Comparison of ENCODE assay signal across 9 cellular contexts in the genomic region with DNA sequence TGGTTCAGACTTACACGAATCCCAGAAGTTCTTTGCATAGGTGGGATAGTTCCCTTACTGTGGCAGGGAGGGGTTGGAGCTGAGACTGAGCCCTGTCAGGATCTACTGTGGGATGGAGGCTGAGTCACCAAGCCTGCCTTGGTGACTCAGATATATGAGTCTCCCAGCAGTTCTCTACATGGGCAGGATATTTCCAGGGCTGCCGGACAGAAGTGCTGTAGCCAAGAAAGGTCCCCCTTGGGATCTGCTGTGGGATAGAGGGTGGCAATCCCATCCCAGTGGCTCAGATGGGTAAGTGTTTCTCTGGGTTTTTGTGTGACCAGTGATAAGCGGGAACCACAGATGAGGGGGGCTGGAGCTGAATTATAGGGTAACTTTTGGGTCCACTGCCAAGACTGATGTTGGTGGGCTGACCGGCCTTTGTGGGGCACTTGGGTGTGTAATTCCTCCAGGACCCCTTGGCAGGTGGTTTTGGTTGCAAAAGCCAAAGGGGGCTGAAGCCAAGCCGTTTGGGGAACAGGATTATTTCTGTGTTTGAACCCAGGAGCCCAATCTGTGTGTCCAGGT. TPM values are rescaled to one million over a fixed set of nuclear protein-coding genes. Genes with fewer than 3 reads are reported as not detected.
DNase-seq lines count a peak whose midpoint lies in the region; ATAC-seq, FAIRE-seq and TF ChIP-seq lines count a peak whose summit lies in the region.
"Had no signal": no experiment of that assay in that cellular context is flagged by ENCODE, and none has a peak within 500 bp of the region (broad histone marks: within the 10 kb centered on the region; RNA-seq: fewer than 3 reads in every experiment).

No MANE protein-coding gene starts in this region.

- peaks cover 18% of the 10 kb centered on the region for H3K36me3 Mint-ChIP-seq in activated CD4-positive, alpha-beta T cell treated with anti-CD3 and anti-CD28 coated beads, Interleukin-2, amount 10 ng/mL, durations not matched to agents 7 days and 5 days (ENCODE audit: low read depth)

- H3K4me1 Mint-ChIP-seq in activated CD4-positive, alpha-beta T cell treated with anti-CD3 and anti-CD28 coated beads, Interleukin-2, amount 10 ng/mL, durations not matched to agents 7 days and 5 days = peaks cover 15% of the 10 kb centered on the region

- H3K36me3 ChIP-seq in K562 (ENCODE audit: control insufficient read depth, insufficient read depth, low read length) = no peaks in the 10 kb centered on the region
- no peaks in the 10 kb centered on the region for H3K36me3 ChIP-seq in HepG2 (replicated peaks in 1 of 2; ENCODE audit: control insufficient read depth in 1 of 2, insufficient read depth in 2 of 2, low read length in 2 of 2)

- BruUV-seq in K562 (replicated peaks; lab: Mats Ljungman, UMichigan) = no TSS peak
- no TSS peak for BruUV-seq in HepG2 (replicated peaks; lab: Mats Ljungman, UMichigan)

- TF ChIP-seq POLR2A in K562 (conservative IDR thresholded peaks at IDR 0.05) (no peak), HepG2 (IDR thresholded peaks at IDR 0.05; ENCODE audit: insufficient read depth in 1 of 2, low read depth in 2 of 2, low read length in 2 of 2) (no peak)

- H3K27ac ChIP-seq in K562 (ENCODE audit: extremely low read depth, low read depth, low read length) (no peak overlapping the region), HepG2 (ENCODE audit: extremely low read length, insufficient read depth, low read length) (no peak overlapping the region)

- in situ Hi-C loops in K562 (cut with MboI) (no loop called here), HepG2 (cut with HindIII; ENCODE audit: extremely low pct_ligation_motif_present, low pct_unique_long_range_greater_than_20kb) (loop anchor here (25.0 kb wide), 2 partner anchors 466 to 734 kb away; no protein-coding TSS in a partner anchor), GM13976 (cut with MboI; ENCODE audit: low sequenced_read_pairs, unreplicated experiment) (no loop called here)

- no peaks in the 10 kb centered on the region; the same call in 1 of the 2 replicates for H3K9me3 ChIP-seq in K562 (replicated peaks; ENCODE audit: control insufficient read depth, insufficient read depth, low read depth, low read length)
- peaks cover 13% of the 10 kb centered on the region; the same call in 1 of the 2 replicates for H3K9me3 ChIP-seq in HepG2 (ENCODE audit: low read length)

- H3K4me2 ChIP-seq in K562 (ENCODE audit: insufficient read depth, low read length) = no peak overlapping the region
- no peak overlapping the region for H3K4me2 ChIP-seq in HepG2 (ENCODE audit: low read depth, low read length)

- no peaks in the 10 kb centered on the region for H3K9me1 ChIP-seq in K562 (ENCODE audit: control insufficient read depth, insufficient read depth, low read length)

- TF ChIP-seq RAD21 in K562 (CRISPR knock-in tag; conservative IDR thresholded peaks at IDR 0.05 in 1 of 2, IDR thresholded peaks at IDR 0.05 in 1 of 2) (no peak), HepG2 (CRISPR knock-in tag; IDR thresholded peaks at IDR 0.05) (no peak)

- ATAC-seq in K562 (peak; percentile 75), HepG2 (peak; percentile 70), HG03039 (IDR thresholded peaks at IDR 0.05; ENCODE audit: unreplicated experiment) (no peak)
- ATAC-seq: CD8-positive, alpha-beta T cell had no signal

- H4K20me1 ChIP-seq in K562 (replicated peaks; ENCODE audit: control insufficient read depth, insufficient read depth, low read length) = no peaks in the 10 kb centered on the region
- H4K20me1 ChIP-seq in HepG2 (ENCODE audit: insufficient read depth, low read length) = no peaks in the 10 kb centered on the region

- no peak overlapping the region for H3K9ac ChIP-seq in K562 (ENCODE audit: insufficient read depth in 1 of 2, low read depth in 2 of 2, low read length in 2 of 2)
- no peak overlapping the region for H3K9ac ChIP-seq in HepG2 (ENCODE audit: insufficient read depth, low read depth, low read length)

- 51% methylated on average over 5 of the region's 5 CpGs for WGBS in K562 (ENCODE audit: insufficient coverage, low coverage, missing lambda C conversion rate)
- 93% methylated on average over 4 of the region's 5 CpGs for WGBS in HepG2 (ENCODE audit: low lambda C conversion rate)

- peaks cover 4 to 16% of the 10 kb centered on the region in 2 experiments; a peak in 4 of 5 replicates for H3K4me1 ChIP-seq in K562 (replicated peaks in 1 of 2; ENCODE audit: control insufficient read depth in 2 of 2, insufficient read depth in 2 of 2, low read length in 2 of 2)
- peaks cover 22% of the 10 kb centered on the region for H3K4me1 ChIP-seq in HepG2 (ENCODE audit: insufficient read depth, low read length)

- POLR2A ChIA-PET in K562 (lab: Yijun Ruan, JAX) = no interaction called here
- POLR2A ChIA-PET in HepG2 (lab: Yijun Ruan, JAX) = no interaction called here
- POLR2A ChIA-PET in activated CD4-positive, alpha-beta T cell treated with anti-CD3 and anti-CD28 coated beads, Interleukin-2, amount 10 ng/mL, durations not matched to agents 7 days and 5 days (lab: Charles Lee) = no interaction called here

- H3K9me3 Mint-ChIP-seq in activated CD4-positive, alpha-beta T cell treated with anti-CD3 and anti-CD28 coated beads, Interleukin-2, amount 10 ng/mL, durations not matched to agents 7 days and 5 days = peaks cover 26% of the 10 kb centered on the region

- H3K27me3 ChIP-seq in K562 (ENCODE audit: control insufficient read depth in 2 of 2, insufficient read depth in 2 of 2, low read length in 2 of 2) (no peaks in the 10 kb centered on the region), HepG2 (ENCODE audit: control insufficient read depth in 1 of 2, insufficient read depth in 2 of 2, low read length in 2 of 2) (no peaks in the 10 kb centered on the region)

- no peak for TF ChIP-seq EP300 in K562 (IDR thresholded peaks at IDR 0.05; ENCODE audit: low read length)
- TF ChIP-seq EP300 in HepG2 (IDR thresholded peaks at IDR 0.05; ENCODE audit: low read depth in 2 of 2, low read length in 2 of 2) = no peak
- no peak for TF ChIP-seq EP300 in HepG2 (CRISPR knock-in tag; IDR thresholded peaks at IDR 0.05; ENCODE audit: borderline replicate concordance)

- intact Hi-C loops in K562 (cut with micrococcal nuclease) = no loop called here
- intact Hi-C loops in HepG2 (cut with micrococcal nuclease; ENCODE audit: unreplicated experiment) = no loop called here

- H3K4me3 ChIP-seq in K562 = no peak overlapping the region
- H3K4me3 ChIP-seq in HepG2 (replicated peaks in 1 of 3; ENCODE audit: insufficient read depth in 1 of 3, low read depth in 2 of 3, low read length in 3 of 3) = no peak overlapping the region

- DNase-seq in AG08396 (ENCODE audit: low spot score) (peak; percentile 77), HT-29 (ENCODE audit: low spot score) (peak; percentile 24), K562 (ENCODE audit: extremely low read depth in 1 of 4, low spot score in 3 of 4) (peak in 2 of 4 experiments; percentile 24 to 47), HepG2 (ENCODE audit: low spot score) (peak; percentile 28), activated gamma-delta T cell treated with Interleukin-2 at 50 U/mL for 16 hours (no peak), GM13976 (ENCODE audit: low spot score) (no peak)
- no peak for DNase-seq in activated CD4-positive, alpha-beta T cell treated with anti-CD3 and anti-CD28 coated beads, Interleukin-2, amount 10 ng/mL, durations not matched to agents 7 days and 5 days
- DNase-seq: CD8-positive, alpha-beta T cell had no signal

- TF ChIP-seq CTCF in K562 (IDR thresholded peaks at IDR 0.05 in 2 of 3, conservative IDR thresholded peaks at IDR 0.05 in 1 of 3; ENCODE audit: insufficient read depth in 2 of 3, low read depth in 1 of 3, low read length in 3 of 3) = no peak
- no peak for TF ChIP-seq CTCF in HepG2 (CRISPR knock-in tag; IDR thresholded peaks at IDR 0.05)
- no peak for TF ChIP-seq CTCF in GM13976 (IDR thresholded peaks at IDR 0.05; ENCODE audit: borderline replicate concordance, control extremely low read depth, extremely low read depth, insufficient read depth, missing control alignments)

- no peak overlapping the region for H3K4me3 Mint-ChIP-seq in activated CD4-positive, alpha-beta T cell treated with anti-CD3 and anti-CD28 coated beads, Interleukin-2, amount 10 ng/mL, durations not matched to agents 7 days and 5 days
- H3K4me3 Mint-ChIP-seq: CD8-positive, alpha-beta T cell had no signal

- H2AFZ ChIP-seq in K562 (ENCODE audit: low read depth, low read length) (no peak overlapping the region), HepG2 (ENCODE audit: low read length) (no peak overlapping the region)

- no peaks in the 10 kb centered on the region for H3K27me3 Mint-ChIP-seq in activated CD4-positive, alpha-beta T cell treated with anti-CD3 and anti-CD28 coated beads, Interleukin-2, amount 10 ng/mL, durations not matched to agents 7 days and 5 days

- no peaks in the 10 kb centered on the region for H3K79me2 ChIP-seq in K562 (ENCODE audit: control insufficient read depth, insufficient read depth, low read length)
- no peaks in the 10 kb centered on the region for H3K79me2 ChIP-seq in HepG2 (ENCODE audit: insufficient read depth, low read length)

- CTCF ChIA-PET in K562 (lab: Yijun Ruan, JAX; ENCODE audit: low intra/inter-chr PET ratio) = no interaction called here
- CTCF ChIA-PET in HepG2 (lab: Yijun Ruan, JAX; ENCODE audit: low intra/inter-chr PET ratio, low total read pairs) = no interaction called here
- CTCF ChIA-PET in activated CD4-positive, alpha-beta T cell treated with anti-CD3 and anti-CD28 coated beads, Interleukin-2, amount 10 ng/mL, durations not matched to agents 7 days and 5 days (lab: Charles Lee) = no interaction called here

- H3K27ac Mint-ChIP-seq in activated CD4-positive, alpha-beta T cell treated with anti-CD3 and anti-CD28 coated beads, Interleukin-2, amount 10 ng/mL, durations not matched to agents 7 days and 5 days = no peak overlapping the region
- H3K27ac Mint-ChIP-seq: CD8-positive, alpha-beta T cell had no signal

- FAIRE-seq in K562 (lab: Jason Lieb, UNC) (peak; percentile 6), HepG2 (lab: Jason Lieb, UNC) (no peak)

RNA-seq across cellular contexts. Expression of gene XRCC4, which starts 18.7 kb away (rescaled TPM):
- total RNA-seq in HT-29 (2014; rRNA removed; shearing (Covaris generic)) = 4.2 and 4.4 TPM in 2 replicates
- 5.5 and 26.9 TPM in 2 replicates for total RNA-seq in K562 (2011; cell fraction: chromatin; rRNA removed; ENCODE audit: low replicate concordance)
- 2.5 and 2.9 TPM in 2 replicates for total RNA-seq in K562 (2011; cell fraction: nucleolus; rRNA removed)
- 9.6 and 14.4 TPM in 2 replicates for total RNA-seq in K562 (2011; cell fraction: nucleoplasm; rRNA removed)
- total RNA-seq in K562 (2014; rRNA removed) = 12.5 and 13.6 TPM in 2 replicates
- total RNA-seq in K562 (2014; rRNA removed; fragmentation: Illumina TruSeq; extraction: Trizol) = 28.8 and 35.1 TPM in 2 replicates
- total RNA-seq in K562 (2015; rRNA removed; fragmentation: Illumina TruSeq; extraction: Trizol) = 23.5 and 26.0 TPM in 2 replicates
- total RNA-seq in K562 (2021) = 15.4 and 15.7 TPM in 2 replicates
- polyA plus RNA-seq in K562 (2011; rRNA removed) = 13.4 and 18.1 TPM in 2 replicates
- polyA plus RNA-seq in K562 (2011; cell fraction: cytosol; rRNA removed) = 1.5 and 4.4 TPM in 2 replicates
- 2.3 and 3.7 TPM in 2 replicates for polyA plus RNA-seq in K562 (2011; cell fraction: nucleus; rRNA removed)
- 16.3 and 16.4 TPM in 2 replicates for polyA plus RNA-seq in K562 (2012)
- 19.3 and 22.4 TPM in 2 replicates for polyA plus RNA-seq in K562 (2014; fragmentation: Illumina TruSeq; extraction: Trizol)
- 10 to 100 TPM; 57.5 to 61.6 TPM for polyA plus RNA-seq in K562 (2014; fragmentation: Nextera tagmentation; extraction: Ambion mirVana)
- 16.9 and 18.4 TPM in 2 replicates for polyA plus RNA-seq in K562 (2014; rRNA removed)
- polyA minus RNA-seq in K562 (2011; rRNA and poly(A)+ RNA removed) = 13.9 and 16.1 TPM in 2 replicates
- 1.5 and 1.8 TPM in 2 replicates for polyA minus RNA-seq in K562 (2011; cell fraction: cytosol; rRNA and poly(A)+ RNA removed)
- polyA minus RNA-seq in K562 (2011; cell fraction: nucleus; rRNA and poly(A)+ RNA removed) = 11.6 and 22.7 TPM in 2 replicates
- total RNA-seq in HepG2 (2016; rRNA removed; fragmentation: Illumina TruSeq; extraction: Trizol) = 12.6 and 21.8 TPM in 2 replicates
- 3.6 and 3.7 TPM in 2 replicates for total RNA-seq in HepG2 (2016; cell fraction: cytosol; rRNA removed; fragmentation: Illumina TruSeq; extraction: Trizol; ENCODE audit: low read depth)
- 13.0 and 21.9 TPM in 2 replicates for total RNA-seq in HepG2 (2016; cell fraction: insoluble cytoplasmic fraction; rRNA removed; fragmentation: Illumina TruSeq; extraction: Trizol)
- 4.2 and 5.0 TPM in 2 replicates for total RNA-seq in HepG2 (2016; cell fraction: membrane; rRNA removed; fragmentation: Illumina TruSeq; extraction: Trizol)
- total RNA-seq in HepG2 (2016; cell fraction: nucleus; rRNA removed; fragmentation: Illumina TruSeq; extraction: Trizol) = 15.2 and 16.2 TPM in 2 replicates
- polyA plus RNA-seq in HepG2 (2011; rRNA removed) = 2.0 and 2.8 TPM in 2 replicates
- 0.98 and 1.6 TPM in 2 replicates for polyA plus RNA-seq in HepG2 (2011; cell fraction: cytosol; rRNA removed)
- 0.58 and 0.66 TPM in 2 replicates for polyA plus RNA-seq in HepG2 (2011; cell fraction: nucleus; rRNA removed)
- 3.8 and 6.4 TPM in 2 replicates for polyA plus RNA-seq in HepG2 (2012)
- polyA plus RNA-seq in HepG2 (2016; cell fraction: cytosol; fragmentation: Illumina TruSeq; extraction: Trizol; ENCODE audit: low read depth) = 1.5 and 1.9 TPM in 2 replicates
- polyA plus RNA-seq in HepG2 (2016; cell fraction: insoluble cytoplasmic fraction; fragmentation: Illumina TruSeq; extraction: Trizol; ENCODE audit: low read depth) = 17.3 and 22.9 TPM in 2 replicates
- 2.8 and 2.9 TPM in 2 replicates for polyA plus RNA-seq in HepG2 (2016; cell fraction: membrane; fragmentation: Illumina TruSeq; extraction: Trizol; ENCODE audit: low read depth)
- polyA plus RNA-seq in HepG2 (2016; cell fraction: nucleus; fragmentation: Illumina TruSeq; extraction: Trizol; ENCODE audit: insufficient read depth, low read depth) = 6.1 TPM in 2 replicates
- 0.46 and 1.4 TPM in 2 replicates for polyA minus RNA-seq in HepG2 (2011; rRNA and poly(A)+ RNA removed; ENCODE audit: low replicate concordance)
- polyA minus RNA-seq in HepG2 (2011; cell fraction: cytosol; rRNA and poly(A)+ RNA removed) = 1.1 and 1.6 TPM in 2 replicates
- polyA minus RNA-seq in HepG2 (2011; cell fraction: nucleus; rRNA and poly(A)+ RNA removed) = 11.3 and 12.4 TPM in 2 replicates
- 10 to 100 TPM in 1 of 2 experiments, 1 to 10 TPM in 1; 9.5 to 11.6 TPM for total RNA-seq in activated CD4-positive, alpha-beta T cell treated with anti-CD3 and anti-CD28 coated beads, Interleukin-2, amount 10 ng/mL, durations not matched to agents 7 days and 5 days

RNA-seq across cellular contexts. Expression of gene TMEM167A, which starts 18.9 kb away (rescaled TPM):
- 17.1 and 19.4 TPM in 2 replicates for total RNA-seq in HT-29 (2014; rRNA removed; shearing (Covaris generic))
- total RNA-seq in K562 (2011; cell fraction: chromatin; rRNA removed; ENCODE audit: low replicate concordance) = 7.1 and 39.6 TPM in 2 replicates
- total RNA-seq in K562 (2011; cell fraction: nucleolus; rRNA removed) = 6.0 and 9.2 TPM in 2 replicates
- 26.5 and 49.0 TPM in 2 replicates for total RNA-seq in K562 (2011; cell fraction: nucleoplasm; rRNA removed)
- total RNA-seq in K562 (2014; rRNA removed) (35.3 and 38.8 TPM in 2 replicates), K562 (2014; rRNA removed; fragmentation: Illumina TruSeq; extraction: Trizol) (110 and 140 TPM in 2 replicates), K562 (2015; rRNA removed; fragmentation: Illumina TruSeq; extraction: Trizol) (60.5 and 64.4 TPM in 2 replicates), K562 (2021) (110 and 113 TPM in 2 replicates), HepG2 (2016; rRNA removed; fragmentation: Illumina TruSeq; extraction: Trizol) (78.7 and 122 TPM in 2 replicates)
- polyA plus RNA-seq in K562 (2011; rRNA removed) (106 and 122 TPM in 2 replicates), K562 (2014; fragmentation: Illumina TruSeq; extraction: Trizol) (64.4 and 87.1 TPM in 2 replicates), K562 (2014; fragmentation: Nextera tagmentation; extraction: Ambion mirVana) (100 to 1,000 TPM; 367 to 458 TPM), K562 (2014; rRNA removed) (56.5 and 60.0 TPM in 2 replicates), HepG2 (2011; rRNA removed) (31.2 and 47.0 TPM in 2 replicates)
- polyA plus RNA-seq in K562 (2011; cell fraction: cytosol; rRNA removed) = 11.4 and 41.5 TPM in 2 replicates
- 13.8 and 38.3 TPM in 2 replicates for polyA plus RNA-seq in K562 (2011; cell fraction: nucleus; rRNA removed)
- polyA plus RNA-seq in K562 (2012) = 78.5 and 79.9 TPM in 2 replicates
- 57.6 and 59.6 TPM in 2 replicates for polyA minus RNA-seq in K562 (2011; rRNA and poly(A)+ RNA removed)
- 16.3 and 21.5 TPM in 2 replicates for polyA minus RNA-seq in K562 (2011; cell fraction: cytosol; rRNA and poly(A)+ RNA removed)
- 19.7 and 38.0 TPM in 2 replicates for polyA minus RNA-seq in K562 (2011; cell fraction: nucleus; rRNA and poly(A)+ RNA removed)
- 56.0 and 68.4 TPM in 2 replicates for total RNA-seq in HepG2 (2016; cell fraction: cytosol; rRNA removed; fragmentation: Illumina TruSeq; extraction: Trizol; ENCODE audit: low read depth)
- 83.6 and 113 TPM in 2 replicates for total RNA-seq in HepG2 (2016; cell fraction: insoluble cytoplasmic fraction; rRNA removed; fragmentation: Illumina TruSeq; extraction: Trizol)
- 101 and 103 TPM in 2 replicates for total RNA-seq in HepG2 (2016; cell fraction: membrane; rRNA removed; fragmentation: Illumina TruSeq; extraction: Trizol)
- 48.5 and 52.0 TPM in 2 replicates for total RNA-seq in HepG2 (2016; cell fraction: nucleus; rRNA removed; fragmentation: Illumina TruSeq; extraction: Trizol)
- 14.8 and 24.3 TPM in 2 replicates for polyA plus RNA-seq in HepG2 (2011; cell fraction: cytosol; rRNA removed)
- polyA plus RNA-seq in HepG2 (2011; cell fraction: nucleus; rRNA removed) = 10.8 and 14.5 TPM in 2 replicates
- polyA plus RNA-seq in HepG2 (2012) = 51.1 and 68.1 TPM in 2 replicates
- 124 and 160 TPM in 2 replicates for polyA plus RNA-seq in HepG2 (2016; cell fraction: cytosol; fragmentation: Illumina TruSeq; extraction: Trizol; ENCODE audit: low read depth)
- polyA plus RNA-seq in HepG2 (2016; cell fraction: insoluble cytoplasmic fraction; fragmentation: Illumina TruSeq; extraction: Trizol; ENCODE audit: low read depth) = 154 and 158 TPM in 2 replicates
- 139 and 166 TPM in 2 replicates for polyA plus RNA-seq in HepG2 (2016; cell fraction: membrane; fragmentation: Illumina TruSeq; extraction: Trizol; ENCODE audit: low read depth)
- 110 and 111 TPM in 2 replicates for polyA plus RNA-seq in HepG2 (2016; cell fraction: nucleus; fragmentation: Illumina TruSeq; extraction: Trizol; ENCODE audit: insufficient read depth, low read depth)
- 10.9 and 15.7 TPM in 2 replicates for polyA minus RNA-seq in HepG2 (2011; rRNA and poly(A)+ RNA removed; ENCODE audit: low replicate concordance)
- polyA minus RNA-seq in HepG2 (2011; cell fraction: cytosol; rRNA and poly(A)+ RNA removed) = 18.0 and 21.0 TPM in 2 replicates
- polyA minus RNA-seq in HepG2 (2011; cell fraction: nucleus; rRNA and poly(A)+ RNA removed) = 49.2 and 65.1 TPM in 2 replicates
- 10 to 100 TPM; 61.0 to 69.1 TPM for total RNA-seq in activated CD4-positive, alpha-beta T cell treated with anti-CD3 and anti-CD28 coated beads, Interleukin-2, amount 10 ng/mL, durations not matched to agents 7 days and 5 days

Comparison
In these comparisons a context has a peak if more than half of its experiments do, and no peak if none do; other contexts are left out.
1. DNase-seq: peak in AG08396 (single experiment), HT-29 (single experiment) and HepG2 (single experiment); none in activated gamma-delta T cell treated with Interleukin-2 at 50 U/mL for 16 hours (single experiment), activated CD4-positive, alpha-beta T cell treated with anti-CD3 and anti-CD28 coated beads, Interleukin-2, amount 10 ng/mL, durations not matched to agents 7 days and 5 days (single experiment) and GM13976 (single experiment).